8 cellular contexts compared by ENCODE assay signal in genomic region chr14:102317564-102318248, GRCh38. TPM values are rescaled to one million over a fixed set of nuclear protein-coding genes. Genes with fewer than 3 reads are reported as not detected.
DNase-seq lines count a peak whose midpoint lies in the region; ATAC-seq and TF ChIP-seq lines count a peak whose summit lies in the region.

No MANE protein-coding gene starts in this region.

- no peaks in the 10 kb centered on the region for H3K9me3 ChIP-seq in body of pancreas

- DNase-seq in Ammon's horn (ENCODE audit: low spot score), result peak; percentile 56
- peak; percentile 17 for DNase-seq in GM13976 (ENCODE audit: low spot score)
- DNase-seq in NCI-H82 (lab: John Stamatoyannopoulos, UW), result peak; percentile 63
- no peak for DNase-seq in body of pancreas
- DNase-seq in kidney epithelial cell (ENCODE audit: low read depth), result no peak
- DNase-seq in stimulated activated naive CD8-positive, alpha-beta T cell treated with anti-CD3 and anti-CD28 coated beads, Interleukin-15, amount 100 ng/mL, for 72 hours, result peak in 1 of 2 donors; percentile 62
- no peak for DNase-seq in NK-92 treated with Interleukin-12 subunit alpha and Interleukin-12 subunit beta, amount 100 ng/mL, for 24 hours (lab: John Stamatoyannopoulos, UW)

- WGBS in body of pancreas, 2 donors, result 46 to 57% methylated on average over 12 of the region's 12 CpGs

- intact Hi-C loops in body of pancreas (cut with DNase I), result no loop called here

- H3K36me3 ChIP-seq in body of pancreas (replicated peaks in 1 of 2; ENCODE audit: insufficient read depth in 1 of 2, low read depth in 2 of 2) (no peaks in the 10 kb centered on the region), kidney epithelial cell (ENCODE audit: control insufficient read depth, insufficient read depth, low read length) (no peaks in the 10 kb centered on the region)

- TF ChIP-seq CTCF in GM13976 (IDR thresholded peaks at IDR 0.05; ENCODE audit: borderline replicate concordance, control extremely low read depth, extremely low read depth, insufficient read depth, missing control alignments), result peak; percentile 15
- no peak for TF ChIP-seq CTCF in body of pancreas (IDR thresholded peaks at IDR 0.05)
- no peak for TF ChIP-seq CTCF in kidney epithelial cell (IDR thresholded peaks at IDR 0.05; ENCODE audit: insufficient read depth, low read length, poor library complexity, severe bottlenecking)

- H3K4me3 ChIP-seq in body of pancreas, result peak overlapping the region in 1 of 2 donors; percentile 34
- peak overlapping the region; percentile 57 for H3K4me3 ChIP-seq in kidney epithelial cell (ENCODE audit: low read depth, low read length)

- no peak for TF ChIP-seq POLR2A in body of pancreas (IDR thresholded peaks at IDR 0.05)

- H3K4me3 Mint-ChIP-seq in stimulated activated naive CD8-positive, alpha-beta T cell treated with anti-CD3 and anti-CD28 coated beads, Interleukin-15, amount 100 ng/mL, for 72 hours, result peak overlapping the region; percentile 91 to 99

- H3K4me1 Mint-ChIP-seq in stimulated activated naive CD8-positive, alpha-beta T cell treated with anti-CD3 and anti-CD28 coated beads, Interleukin-15, amount 100 ng/mL, for 72 hours, result peaks cover 74% of the 10 kb centered on the region

- no peaks in the 10 kb centered on the region for H3K9me3 Mint-ChIP-seq in stimulated activated naive CD8-positive, alpha-beta T cell treated with anti-CD3 and anti-CD28 coated beads, Interleukin-15, amount 100 ng/mL, for 72 hours

- H3K27me3 Mint-ChIP-seq in stimulated activated naive CD8-positive, alpha-beta T cell treated with anti-CD3 and anti-CD28 coated beads, Interleukin-15, amount 100 ng/mL, for 72 hours, result no peaks in the 10 kb centered on the region

- ATAC-seq in body of pancreas (no peak), GM21786 (IDR thresholded peaks at IDR 0.05; ENCODE audit: unreplicated experiment) (no peak)
- ATAC-seq in stimulated activated naive CD8-positive, alpha-beta T cell treated with anti-CD3 and anti-CD28 coated beads, Interleukin-15, amount 100 ng/mL, for 72 hours, result peak; percentile 19

- in situ Hi-C loops in GM13976 (cut with MboI; ENCODE audit: low sequenced_read_pairs, unreplicated experiment), result loop anchor here (5.0 to 10.0 kb wide), 2 partner anchors 263 to 355 kb away; partner anchors contain the start of gene DYNC1H1

- H3K27ac ChIP-seq in body of pancreas, result peak overlapping the region; percentile 37 to 92 (median 84)

- H3K27me3 ChIP-seq in body of pancreas, result no peaks in the 10 kb centered on the region
- no peaks in the 10 kb centered on the region for H3K27me3 ChIP-seq in kidney epithelial cell (ENCODE audit: control insufficient read depth, insufficient read depth, low read length)

- H3K27ac Mint-ChIP-seq in stimulated activated naive CD8-positive, alpha-beta T cell treated with anti-CD3 and anti-CD28 coated beads, Interleukin-15, amount 100 ng/mL, for 72 hours, result peak overlapping the region; percentile 40 to 100

- peaks cover 52% of the 10 kb centered on the region for H3K4me1 ChIP-seq in body of pancreas

RNA-seq across cellular contexts. Expression of gene ZNF839, which starts 1.8 kb away (rescaled TPM):
- total RNA-seq in body of pancreas, result 10 to 100 TPM in 1 of 2 donors, 1 to 10 TPM in 1; 8.0 to 22.1 TPM
- total RNA-seq in kidney epithelial cell, result 8.8 and 9.8 TPM in 2 replicates

RNA-seq across cellular contexts. Expression of gene MOK, which starts 12.7 kb away (rescaled TPM):
- total RNA-seq in body of pancreas (10 to 100 TPM; 14.3 to 18.5 TPM), kidney epithelial cell (5.1 and 6.4 TPM in 2 replicates)

RNA-seq across cellular contexts. Expression of gene CINP, which starts 45.0 kb away (rescaled TPM):
- total RNA-seq in body of pancreas (10 to 100 TPM; 25.1 to 27.2 TPM), kidney epithelial cell (32.6 and 33.7 TPM in 2 replicates)

RNA-seq across cellular contexts. Expression of gene TECPR2, which starts 45.0 kb away (rescaled TPM):
- total RNA-seq in body of pancreas (10 to 100 TPM in 1 of 2 donors, 1 to 10 TPM in 1; 7.0 to 51.4 TPM), kidney epithelial cell (16.6 and 16.9 TPM in 2 replicates)

Comparison
In these comparisons a context has a peak if more than half of its experiments do, and no peak if none do; other contexts are left out.
1. DNase-seq: peak in Ammon's horn (single experiment), GM13976 (single experiment) and NCI-H82 (single experiment); none in body of pancreas (0 of 4), kidney epithelial cell (single experiment) and NK-92 treated with Interleukin-12 subunit alpha and Interleukin-12 subunit beta, amount 100 ng/mL, for 24 hours (single experiment).